In genomic region chr2:98911376-98912154, GRCh38 we compare ENCODE assay signal across 12 cellular contexts. TPM values are rescaled to one million over a fixed set of nuclear protein-coding genes. Genes with fewer than 3 reads are reported as not detected.
DNase-seq lines count a peak whose midpoint lies in the region; ATAC-seq, FAIRE-seq and TF ChIP-seq lines count a peak whose summit lies in the region.
"Had no signal": no experiment of that assay in that cellular context is flagged by ENCODE, and none has a peak within 500 bp of the region (broad histone marks: within the 10 kb centered on the region; RNA-seq: fewer than 3 reads in every experiment).

No MANE protein-coding gene starts in this region.

- H3K36me3 ChIP-seq in esophagus squamous epithelium (no peaks in the 10 kb centered on the region), spleen (no peaks in the 10 kb centered on the region)
- H3K36me3 ChIP-seq: heart left ventricle had no signal

- H3K27ac ChIP-seq in esophagus squamous epithelium (peak overlapping the region; percentile 23 to 83 (median 62)), spleen (no peak overlapping the region)
- H3K27ac ChIP-seq: heart left ventricle had no signal

- peaks cover 0 to 17% (median 0%) of the 10 kb centered on the region in 4 donors for H3K27me3 ChIP-seq in esophagus squamous epithelium
- peaks cover 0 to 35% (median 3%) of the 10 kb centered on the region in 7 donors for H3K27me3 ChIP-seq in spleen (replicated peaks in 1 of 7)

- no peak overlapping the region for H3K4me3 ChIP-seq in esophagus squamous epithelium
- no peak overlapping the region for H3K4me3 ChIP-seq in spleen
- H3K4me3 ChIP-seq: heart left ventricle had no signal

- H3K4me3 Mint-ChIP-seq in activated CD8-positive, alpha-beta T cell treated with anti-CD3 and anti-CD28 coated beads for 36 hours: no peak overlapping the region
- H3K4me3 Mint-ChIP-seq: natural killer cell treated with Interleukin-12 subunit alpha and Interleukin-12 subunit beta and Interleukin-15 and Interleukin-18, amount 100 ng/mL, for 72 hours had no signal

- FAIRE-seq in H54 (lab: Jason Lieb, UNC): no peak

- POLR2A ChIA-PET in activated CD8-positive, alpha-beta T cell treated with anti-CD3 and anti-CD28 coated beads for 36 hours (lab: Charles Lee): no interaction called here

- H3K36me3 Mint-ChIP-seq in activated CD8-positive, alpha-beta T cell treated with anti-CD3 and anti-CD28 coated beads for 36 hours (ENCODE audit: low read depth): no peaks in the 10 kb centered on the region
- H3K36me3 Mint-ChIP-seq: natural killer cell treated with Interleukin-12 subunit alpha and Interleukin-12 subunit beta and Interleukin-15 and Interleukin-18, amount 100 ng/mL, for 72 hours; T-cell had no signal

- peak; percentile 81 for ATAC-seq in activated CD8-positive, alpha-beta T cell treated with anti-CD3 and anti-CD28 coated beads for 36 hours
- no peak for ATAC-seq in HG03432 (IDR thresholded peaks at IDR 0.05; ENCODE audit: unreplicated experiment)
- ATAC-seq: natural killer cell treated with Interleukin-12 subunit alpha and Interleukin-12 subunit beta and Interleukin-15 and Interleukin-18, amount 100 ng/mL, for 72 hours had no signal

- TF ChIP-seq POLR2A in esophagus squamous epithelium (IDR thresholded peaks at IDR 0.05) (no peak), spleen (IDR thresholded peaks at IDR 0.05) (no peak), H54 (IDR thresholded peaks at IDR 0.05; ENCODE audit: low read depth, low read length) (no peak)

- WGBS in esophagus squamous epithelium, 2 donors: 24 to 40% methylated on average over 10 of the region's 17 CpGs
- 60 to 81% (median 71%) methylated on average over 15 to 17 of the region's 17 CpGs for WGBS in spleen, 5 donors

- H3K27ac Mint-ChIP-seq in activated CD8-positive, alpha-beta T cell treated with anti-CD3 and anti-CD28 coated beads for 36 hours: no peak overlapping the region
- H3K27ac Mint-ChIP-seq: natural killer cell treated with Interleukin-12 subunit alpha and Interleukin-12 subunit beta and Interleukin-15 and Interleukin-18, amount 100 ng/mL, for 72 hours; T-cell had no signal

- DNase-seq in DMS79 (lab: John Stamatoyannopoulos, UW): peak; percentile 44
- no peak for DNase-seq in DMS79 treated with DMSO at 0.1 percent for 48 hours (lab: John Stamatoyannopoulos, UW)
- peak; percentile 64 for DNase-seq in activated CD8-positive, alpha-beta T cell treated with anti-CD3 and anti-CD28 coated beads for 36 hours
- DNase-seq in esophagus squamous epithelium (lab: John Stamatoyannopoulos, UW): no peak
- DNase-seq in spleen: peak; percentile 63
- no peak for DNase-seq in NCI-H2171 treated with DMSO at 0.1 percent for 48 hours (lab: John Stamatoyannopoulos, UW)
- no peak for DNase-seq in H54 (ENCODE audit: insufficient read length, low spot score)
- DNase-seq: 8988T had no signal

- intact Hi-C loops in activated CD8-positive, alpha-beta T cell treated with anti-CD3 and anti-CD28 coated beads for 36 hours (cut with micrococcal nuclease): no loop called here
- intact Hi-C loops in esophagus squamous epithelium (cut with DNase I) (no loop called here), spleen (cut with DNase I; ENCODE audit: low total_unique reads) (no loop called here)

- peaks cover 45% of the 10 kb centered on the region for H3K4me1 Mint-ChIP-seq in activated CD8-positive, alpha-beta T cell treated with anti-CD3 and anti-CD28 coated beads for 36 hours (ENCODE audit: low read depth)

- CTCF ChIA-PET in activated CD8-positive, alpha-beta T cell treated with anti-CD3 and anti-CD28 coated beads for 36 hours (lab: Charles Lee): no interaction called here

- H3K27me3 Mint-ChIP-seq in activated CD8-positive, alpha-beta T cell treated with anti-CD3 and anti-CD28 coated beads for 36 hours: peaks cover 33% of the 10 kb centered on the region

- peaks cover 22 to 86% (median 48%) of the 10 kb centered on the region in 3 donors for H3K4me1 ChIP-seq in esophagus squamous epithelium
- H3K4me1 ChIP-seq in spleen: peaks cover 0 to 36% (median 19%) of the 10 kb centered on the region in 6 donors

- TF ChIP-seq CTCF in activated CD8-positive, alpha-beta T cell treated with anti-CD3 and anti-CD28 coated beads for 36 hours (IDR thresholded peaks at IDR 0.05): no peak
- TF ChIP-seq CTCF in esophagus squamous epithelium (IDR thresholded peaks at IDR 0.05): no peak
- no peak for TF ChIP-seq CTCF in spleen (IDR thresholded peaks at IDR 0.05 in 8 of 11, conservative IDR thresholded peaks at IDR 0.05 in 3 of 11)

- no peaks in the 10 kb centered on the region for H3K9me3 Mint-ChIP-seq in activated CD8-positive, alpha-beta T cell treated with anti-CD3 and anti-CD28 coated beads for 36 hours
- H3K9me3 Mint-ChIP-seq: natural killer cell treated with Interleukin-12 subunit alpha and Interleukin-12 subunit beta and Interleukin-15 and Interleukin-18, amount 100 ng/mL, for 72 hours; T-cell had no signal

- H3K9me3 ChIP-seq in esophagus squamous epithelium: no peaks in the 10 kb centered on the region
- H3K9me3 ChIP-seq in spleen: no peaks in the 10 kb centered on the region
- H3K9me3 ChIP-seq: heart left ventricle had no signal

RNA-seq across cellular contexts. Expression of gene CRACDL, which starts 24.5 kb away (rescaled TPM):
- total RNA-seq in activated CD8-positive, alpha-beta T cell treated with anti-CD3 and anti-CD28 coated beads for 36 hours: under 1 TPM; 0.09 to 0.38 TPM
- total RNA-seq in esophagus squamous epithelium: 10 to 100 TPM in 2 of 4 donors, 1 to 10 TPM in 2; 6.5 to 33.6 (median 9.7) TPM
- total RNA-seq in spleen: 1 to 10 TPM; 1.0 to 5.1 (median 2.1) TPM
- polyA plus RNA-seq in spleen: under 1 TPM; 0.52 to 0.77 (median 0.76) TPM

Comparison
In these comparisons a context has a peak if more than half of its experiments do, and no peak if none do; other contexts are left out.
1. DNase-seq: peak in DMS79 (single experiment), activated CD8-positive, alpha-beta T cell treated with anti-CD3 and anti-CD28 coated beads for 36 hours (single experiment) and spleen (single experiment); none in DMS79 treated with DMSO at 0.1 percent for 48 hours (single experiment), esophagus squamous epithelium (single experiment), NCI-H2171 treated with DMSO at 0.1 percent for 48 hours (single experiment) and H54 (single experiment).
2. H3K27ac ChIP-seq: peak in esophagus squamous epithelium (4 of 4); none in spleen (0 of 8).